ENCODE assay signal across 8 cellular contexts in the genomic region with DNA sequence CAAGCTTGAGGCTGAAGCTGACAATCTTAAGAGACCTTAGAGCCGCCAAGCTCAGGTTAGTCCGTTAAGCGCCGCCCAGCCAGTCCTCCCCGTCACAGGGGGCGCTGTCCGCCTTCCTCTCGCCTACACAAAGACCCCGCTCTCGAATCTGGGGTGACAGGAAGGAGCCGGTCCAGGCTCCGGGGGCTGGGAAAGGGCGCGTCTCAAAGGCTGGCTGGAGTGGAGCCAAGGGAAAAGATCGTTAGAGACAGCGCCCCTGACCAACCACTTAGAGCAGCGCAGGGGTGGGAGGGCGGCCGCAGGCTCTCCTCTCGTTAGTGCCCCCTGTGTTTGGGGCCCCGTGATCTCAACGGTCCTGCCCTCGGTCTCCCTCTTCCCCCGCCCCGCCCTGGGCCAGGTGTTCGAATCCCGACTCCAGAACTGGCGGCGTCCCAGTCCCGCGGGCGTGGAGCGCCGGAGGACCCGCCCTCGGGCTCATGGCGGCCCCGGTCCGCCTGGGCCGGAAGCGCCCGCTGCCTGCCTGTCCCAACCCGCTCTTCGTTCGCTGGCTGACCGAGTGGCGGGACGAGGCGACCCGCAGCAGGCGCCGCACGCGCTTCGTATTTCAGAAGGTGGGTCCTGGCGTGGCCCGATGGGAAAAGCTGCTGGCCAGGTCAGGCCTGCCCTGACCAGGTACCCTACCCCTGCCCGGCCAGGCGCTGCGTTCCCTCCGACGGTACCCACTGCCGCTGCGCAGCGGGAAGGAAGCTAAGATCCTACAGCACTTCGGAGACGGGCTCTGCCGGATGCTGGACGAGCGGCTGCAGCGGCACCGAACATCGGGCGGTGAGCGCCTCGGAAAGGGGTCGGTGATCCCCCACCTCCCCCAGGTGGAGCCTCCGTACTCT. TPM values are rescaled to one million over a fixed set of nuclear protein-coding genes. Genes with fewer than 3 reads are reported as not detected.
DNase-seq lines count a peak whose midpoint lies in the region; ATAC-seq, FAIRE-seq and TF ChIP-seq lines count a peak whose summit lies in the region.

A gene with protein sequence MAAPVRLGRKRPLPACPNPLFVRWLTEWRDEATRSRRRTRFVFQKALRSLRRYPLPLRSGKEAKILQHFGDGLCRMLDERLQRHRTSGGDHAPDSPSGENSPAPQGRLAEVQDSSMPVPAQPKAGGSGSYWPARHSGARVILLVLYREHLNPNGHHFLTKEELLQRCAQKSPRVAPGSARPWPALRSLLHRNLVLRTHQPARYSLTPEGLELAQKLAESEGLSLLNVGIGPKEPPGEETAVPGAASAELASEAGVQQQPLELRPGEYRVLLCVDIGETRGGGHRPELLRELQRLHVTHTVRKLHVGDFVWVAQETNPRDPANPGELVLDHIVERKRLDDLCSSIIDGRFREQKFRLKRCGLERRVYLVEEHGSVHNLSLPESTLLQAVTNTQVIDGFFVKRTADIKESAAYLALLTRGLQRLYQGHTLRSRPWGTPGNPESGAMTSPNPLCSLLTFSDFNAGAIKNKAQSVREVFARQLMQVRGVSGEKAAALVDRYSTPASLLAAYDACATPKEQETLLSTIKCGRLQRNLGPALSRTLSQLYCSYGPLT (plus strand): TSS at position 156 of the 887 bp plus-strand sequence. CDS start 321 bp downstream, at position 477.

- peak within 1 kb of the TSS; percentile 84 for H3K9ac ChIP-seq in parathyroid adenoma

- H3K4me1 ChIP-seq in parathyroid adenoma (peaks cover 11% of the 10 kb centered on the region), tibial artery (peaks cover 0 to 42% (median 34%) of the 10 kb centered on the region in 4 donors)

- H3K36me3 Mint-ChIP-seq in activated naive CD8-positive, alpha-beta T cell treated with anti-CD3 and anti-CD28 coated beads, Interleukin-2, amount 50 U/mL, for 24 hours (ENCODE audit: low read depth), result peaks cover 31% of the 10 kb centered on the region

- TF ChIP-seq CTCF in D721Med (IDR thresholded peaks at IDR 0.05; ENCODE audit: insufficient read depth, missing control alignments), result peak; percentile 80
- TF ChIP-seq CTCF in parathyroid adenoma (IDR thresholded peaks at IDR 0.05), result peak; percentile 76
- TF ChIP-seq CTCF in tibial artery (IDR thresholded peaks at IDR 0.05), result peak; percentile 83 to 85

- no peaks in the 10 kb centered on the region for H3K9me3 ChIP-seq in parathyroid adenoma (ENCODE audit: control insufficient read depth, low read length)
- no peaks in the 10 kb centered on the region for H3K9me3 ChIP-seq in tibial artery

- peak within 1 kb of the TSS; percentile 93 for H3K4me3 ChIP-seq in H7 (ENCODE audit: insufficient read depth, low read depth, low read length)
- peak within 1 kb of the TSS; percentile 90 for H3K4me3 ChIP-seq in parathyroid adenoma (ENCODE audit: low read depth, low read length)
- peak within 1 kb of the TSS; percentile 84 to 99 for H3K4me3 ChIP-seq in tibial artery

- H3K4me3 Mint-ChIP-seq in activated naive CD8-positive, alpha-beta T cell treated with anti-CD3 and anti-CD28 coated beads, Interleukin-2, amount 50 U/mL, for 24 hours, result peak within 1 kb of the TSS; percentile 95

- no peaks in the 10 kb centered on the region for H3K27me3 Mint-ChIP-seq in activated naive CD8-positive, alpha-beta T cell treated with anti-CD3 and anti-CD28 coated beads, Interleukin-2, amount 50 U/mL, for 24 hours

- H3K36me3 ChIP-seq in H7 (replicated peaks; ENCODE audit: control insufficient read depth, insufficient read depth, low read length) (peaks cover 40% of the 10 kb centered on the region), parathyroid adenoma (ENCODE audit: control insufficient read depth, insufficient read depth, low read length) (no peaks in the 10 kb centered on the region), tibial artery (peaks cover 40 to 46% (median 41%) of the 10 kb centered on the region in 3 donors)

- H3K27me3 ChIP-seq in H7 (ENCODE audit: control insufficient read depth, insufficient read depth, low read length) (no peaks in the 10 kb centered on the region), parathyroid adenoma (ENCODE audit: control insufficient read depth, insufficient read depth, low read length) (no peaks in the 10 kb centered on the region), tibial artery (no peaks in the 10 kb centered on the region)

- H3K4me1 Mint-ChIP-seq in activated naive CD8-positive, alpha-beta T cell treated with anti-CD3 and anti-CD28 coated beads, Interleukin-2, amount 50 U/mL, for 24 hours, result peaks cover 39% of the 10 kb centered on the region

- peak within 1 kb of the TSS; percentile 80 for H2AFZ ChIP-seq in parathyroid adenoma

- peak; percentile 48 for ATAC-seq in activated naive CD8-positive, alpha-beta T cell treated with anti-CD3 and anti-CD28 coated beads, Interleukin-2, amount 50 U/mL, for 24 hours
- peak; percentile 76 for ATAC-seq in Right ventricle myocardium superior (ENCODE audit: poor library complexity)

- DNase-seq in D721Med (ENCODE audit: insufficient read length, low spot score) (peak; percentile 95), H7 (peak; percentile 98), NCI-H1436 treated with DMSO at 0.1 percent for 48 hours (lab: John Stamatoyannopoulos, UW) (peak; percentile 76), T follicular helper cell (ENCODE audit: low read depth) (peak; percentile 92), Right ventricle myocardium superior (peak; percentile 99), tibial artery (peak; percentile 99)
- peak; percentile 98 for DNase-seq in activated naive CD8-positive, alpha-beta T cell treated with anti-CD3 and anti-CD28 coated beads, Interleukin-2, amount 50 U/mL, for 24 hours

- H3K27ac ChIP-seq in parathyroid adenoma, result peak within 1 kb of the TSS; percentile 100
- H3K27ac ChIP-seq in tibial artery, result peak within 1 kb of the TSS; percentile 97 to 98

- H3K4me2 ChIP-seq in parathyroid adenoma (ENCODE audit: low read length), result peak within 1 kb of the TSS; percentile 97

- no peak for FAIRE-seq in D721Med (lab: Jason Lieb, UNC)

- intact Hi-C loops in Right ventricle myocardium superior (cut with DNase I) (no loop called here), tibial artery (cut with DNase I; ENCODE audit: low total_unique reads) (no loop called here)

- H3K79me2 ChIP-seq in parathyroid adenoma, result peaks cover 5% of the 10 kb centered on the region

- peak within 1 kb of the TSS; percentile 94 for H3K27ac Mint-ChIP-seq in activated naive CD8-positive, alpha-beta T cell treated with anti-CD3 and anti-CD28 coated beads, Interleukin-2, amount 50 U/mL, for 24 hours

- no peaks in the 10 kb centered on the region for H3K9me3 Mint-ChIP-seq in activated naive CD8-positive, alpha-beta T cell treated with anti-CD3 and anti-CD28 coated beads, Interleukin-2, amount 50 U/mL, for 24 hours

RNA-seq across cellular contexts. Expression of the gene that starts here (rescaled TPM):
- total RNA-seq in H7 (2014; rRNA removed; shearing (Covaris generic)), result 38.0 and 49.7 TPM in 2 replicates
- total RNA-seq in Right ventricle myocardium superior, result 30.7 TPM

Comparison
In these comparisons a context has a peak if more than half of its experiments do, and no peak if none do; other contexts are left out.
1. Peak in every context shown above with its lines: DNase-seq, ATAC-seq, H3K4me3 ChIP-seq and H3K27ac ChIP-seq.